Comparison of ENCODE assay signal across 8 cellular contexts in the genomic region with DNA sequence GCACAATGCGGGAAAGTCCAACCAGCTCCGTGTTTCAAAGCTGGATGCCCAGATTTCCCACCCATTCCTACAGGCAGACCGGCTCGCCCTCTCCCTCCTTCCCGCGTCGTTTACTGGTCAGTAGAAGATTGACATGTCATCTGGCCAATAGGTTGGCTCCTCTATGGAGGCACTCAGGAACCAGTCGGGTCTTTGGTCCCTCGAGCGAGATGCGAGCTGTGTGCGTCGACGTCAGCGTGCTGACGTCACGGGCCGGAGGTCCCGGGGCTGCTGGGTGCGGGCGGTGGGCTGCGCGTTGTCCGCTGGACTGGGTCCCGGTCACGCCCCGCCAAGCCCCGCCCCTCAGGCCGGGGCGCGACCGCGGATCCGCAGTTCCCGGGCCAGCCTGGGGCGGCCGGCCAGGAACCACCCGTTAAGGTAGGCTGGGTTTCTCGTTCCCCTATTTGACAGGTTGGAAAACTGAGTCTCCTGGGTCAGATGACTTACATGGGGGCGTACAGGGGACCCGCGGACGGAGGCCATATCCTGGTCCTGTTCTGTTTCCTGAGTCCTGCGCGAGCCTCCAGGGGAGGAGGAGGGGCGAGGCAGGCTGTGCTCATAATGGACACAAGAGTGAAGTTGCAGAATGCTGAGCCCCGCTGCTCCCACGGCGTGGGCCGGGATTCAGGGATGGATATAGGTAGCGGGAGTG. TPM values are rescaled to one million over a fixed set of nuclear protein-coding genes. Genes with fewer than 3 reads are reported as not detected.
DNase-seq lines count a peak whose midpoint lies in the region; FAIRE-seq and TF ChIP-seq lines count a peak whose summit lies in the region.

A gene with protein sequence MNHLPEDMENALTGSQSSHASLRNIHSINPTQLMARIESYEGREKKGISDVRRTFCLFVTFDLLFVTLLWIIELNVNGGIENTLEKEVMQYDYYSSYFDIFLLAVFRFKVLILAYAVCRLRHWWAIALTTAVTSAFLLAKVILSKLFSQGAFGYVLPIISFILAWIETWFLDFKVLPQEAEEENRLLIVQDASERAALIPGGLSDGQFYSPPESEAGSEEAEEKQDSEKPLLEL (plus strand): TSS at position 242 of the 691 bp plus-strand sequence. CDS start 29,260 bp downstream, outside the sequence.

- peak; percentile 100 for DNase-seq in GM04503 (ENCODE audit: low read depth)
- DNase-seq in HFF-Myc (ENCODE audit: extremely low read depth, low read depth) = peak; percentile 100
- peak; percentile 100 for DNase-seq in NAMALWA (ENCODE audit: low spot score)
- peak; percentile 100 for DNase-seq in SK-N-DZ (ENCODE audit: low spot score)
- peak; percentile 96 for DNase-seq in activated naive CD4-positive, alpha-beta T cell treated with anti-CD3 and anti-CD28 coated beads for 36 hours
- peak; percentile 89 to 90 for DNase-seq in frontal cortex (ENCODE audit: low spot score in 2 of 2)
- DNase-seq in neuronal stem cell (ENCODE audit: low spot score) = peak; percentile 100

- peak within 1 kb of the TSS; percentile 93 for H2BK5ac ChIP-seq in neuronal stem cell (ENCODE audit: low read length)

- H2BK12ac ChIP-seq in neuronal stem cell (ENCODE audit: low read length) = no peak within 1 kb of the TSS

- H3K4me3 Mint-ChIP-seq in activated naive CD4-positive, alpha-beta T cell treated with anti-CD3 and anti-CD28 coated beads for 36 hours = peak within 1 kb of the TSS; percentile 94

- H3K79me1 ChIP-seq in neuronal stem cell (ENCODE audit: low read depth, low read length) = peaks cover 5% of the 10 kb centered on the region

- CTCF ChIA-PET in activated naive CD4-positive, alpha-beta T cell treated with anti-CD3 and anti-CD28 coated beads for 36 hours (lab: Charles Lee) = interaction anchor here (0.5 to 2.4 kb wide), 6 partner anchors 38 to 198 kb away, joined by 3 to 17 read pairs (median 6); no protein-coding TSS in a partner anchor

- H3K9me3 ChIP-seq in neuronal stem cell (replicated peaks in 1 of 2; ENCODE audit: control insufficient read depth in 2 of 2, insufficient read depth in 1 of 2, low read depth in 1 of 2, low read length in 2 of 2) = no peaks in the 10 kb centered on the region

- TF ChIP-seq CTCF in HFF-Myc (IDR thresholded peaks at IDR 0.05; ENCODE audit: low read depth, low read length, missing control alignments) = no peak
- TF ChIP-seq CTCF in subcutaneous adipose tissue (IDR thresholded peaks at IDR 0.05; ENCODE audit: low read depth) = no peak

- no peak within 1 kb of the TSS for H3K14ac ChIP-seq in neuronal stem cell (ENCODE audit: low read length)

- peaks cover 33% of the 10 kb centered on the region for H3K4me1 Mint-ChIP-seq in activated naive CD4-positive, alpha-beta T cell treated with anti-CD3 and anti-CD28 coated beads for 36 hours (ENCODE audit: low read depth)

- H3K36me3 ChIP-seq in neuronal stem cell (replicated peaks in 1 of 2; ENCODE audit: control insufficient read depth in 2 of 2, insufficient read depth in 2 of 2, low read length in 2 of 2) = peaks cover 0 to 23% of the 10 kb centered on the region in 2 donors

- no peak within 1 kb of the TSS for H3K4ac ChIP-seq in neuronal stem cell (ENCODE audit: low read length)

- no peak within 1 kb of the TSS for H4K8ac ChIP-seq in neuronal stem cell (ENCODE audit: low read depth, low read length)

- H3K4me3 ChIP-seq in HFF-Myc (replicated peaks; ENCODE audit: low read depth, low read length) (peak within 1 kb of the TSS; percentile 92), neuronal stem cell (ENCODE audit: low read length in 2 of 2) (peak within 1 kb of the TSS; percentile 87 to 91)

- no peaks in the 10 kb centered on the region for H3K36me3 Mint-ChIP-seq in activated naive CD4-positive, alpha-beta T cell treated with anti-CD3 and anti-CD28 coated beads for 36 hours (ENCODE audit: low read depth)

- H3K9me3 Mint-ChIP-seq in activated naive CD4-positive, alpha-beta T cell treated with anti-CD3 and anti-CD28 coated beads for 36 hours = no peaks in the 10 kb centered on the region

- H3K27ac Mint-ChIP-seq in activated naive CD4-positive, alpha-beta T cell treated with anti-CD3 and anti-CD28 coated beads for 36 hours = peak within 1 kb of the TSS; percentile 91

- H3K27me3 ChIP-seq in neuronal stem cell (ENCODE audit: control insufficient read depth in 3 of 3, insufficient read depth in 3 of 3, low read depth in 1 of 3, low read length in 3 of 3) = no peaks in the 10 kb centered on the region

- intact Hi-C loops in activated naive CD4-positive, alpha-beta T cell treated with anti-CD3 and anti-CD28 coated beads for 36 hours (cut with micrococcal nuclease) = loop anchor here (1.0 to 10.0 kb wide), 10 partner anchors 37 to 1957 kb away; partner anchors contain the start of genes ELMO1, EPDR1, MPLKIP and SUGCT

- peak within 1 kb of the TSS; percentile 45 for H3K4me2 ChIP-seq in neuronal stem cell (ENCODE audit: insufficient read depth, low read length, poor library complexity, severe bottlenecking)

- no peak within 1 kb of the TSS for H2BK120ac ChIP-seq in neuronal stem cell (ENCODE audit: low read depth, low read length)

- peak within 1 kb of the TSS; percentile 65 for H2BK15ac ChIP-seq in neuronal stem cell (ENCODE audit: low read length)

- H3K27ac ChIP-seq in neuronal stem cell (replicated peaks; ENCODE audit: low read length) = peak within 1 kb of the TSS; percentile 80

- H3K18ac ChIP-seq in neuronal stem cell (ENCODE audit: low read length) = peak within 1 kb of the TSS; percentile 93

- H2AK5ac ChIP-seq in neuronal stem cell (ENCODE audit: low read depth, low read length) = no peak within 1 kb of the TSS

- H3K27me3 Mint-ChIP-seq in activated naive CD4-positive, alpha-beta T cell treated with anti-CD3 and anti-CD28 coated beads for 36 hours (ENCODE audit: low read depth) = peaks cover 9% of the 10 kb centered on the region

- peak; percentile 61 for FAIRE-seq in frontal cortex (lab: Jason Lieb, UNC)

- WGBS in neuronal stem cell (ENCODE audit: extremely low coverage in 2 of 2, insufficient read length in 2 of 2, insufficient replicate concordance in 1 of 2), 2 donors = no CpG with 5 or more reads among the region's 51 CpGs

- H3K23ac ChIP-seq in neuronal stem cell (ENCODE audit: low read depth, low read length, poor library complexity) = peak within 1 kb of the TSS; percentile 48

- H4K91ac ChIP-seq in neuronal stem cell (ENCODE audit: low read depth, low read length, poor library complexity) = no peak within 1 kb of the TSS

- peaks cover 8 to 16% of the 10 kb centered on the region in 2 donors for H3K4me1 ChIP-seq in neuronal stem cell (ENCODE audit: control insufficient read depth in 2 of 2, insufficient read depth in 1 of 2, low read depth in 1 of 2, low read length in 2 of 2)

- H3K9ac ChIP-seq in neuronal stem cell (ENCODE audit: low read depth, low read length, poor library complexity) = peak within 1 kb of the TSS; percentile 88

- peak within 1 kb of the TSS; percentile 96 for H2AFZ ChIP-seq in neuronal stem cell (ENCODE audit: low read length)

RNA-seq across cellular contexts. Expression of the gene that starts here (rescaled TPM):
- polyA plus RNA-seq in SK-N-DZ (2014; cell fraction: cytosol; rRNA removed) = 88.9 and 106 TPM in 2 replicates
- 69.4 and 71.9 TPM in 2 replicates for polyA plus RNA-seq in SK-N-DZ (2014; cell fraction: nucleus; rRNA removed)
- total RNA-seq in activated naive CD4-positive, alpha-beta T cell treated with anti-CD3 and anti-CD28 coated beads for 36 hours = 10 to 100 TPM; 23.7 to 25.7 TPM
- total RNA-seq in frontal cortex (104 TPM), subcutaneous adipose tissue (10 to 100 TPM; 33.0 to 50.4 (median 42.3) TPM)
- polyA plus RNA-seq in neuronal stem cell (2013, experiment 1 of 2) = 52.6 TPM
- 53.7 TPM for polyA plus RNA-seq in neuronal stem cell (2013, experiment 2 of 2)

Comparison
In these comparisons a context has a peak if more than half of its experiments do, and no peak if none do; other contexts are left out.
1. Peak in every context shown above with its lines: DNase-seq, H3K4me3 ChIP-seq and H3K27ac ChIP-seq.